Comparison of ENCODE assay signal across 9 cellular contexts in genomic region chr1:154957258-154957657, GRCh38. TPM values are rescaled to one million over a fixed set of nuclear protein-coding genes. Genes with fewer than 3 reads are reported as not detected.
DNase-seq lines count a peak whose midpoint lies in the region; ATAC-seq and TF ChIP-seq lines count a peak whose summit lies in the region.
"Had no signal": no experiment of that assay in that cellular context is flagged by ENCODE, and none has a peak within 500 bp of the region (broad histone marks: within the 10 kb centered on the region; RNA-seq: fewer than 3 reads in every experiment).

No MANE protein-coding gene starts in this region.

- no peak for TF ChIP-seq POLR2A in adrenal gland (IDR thresholded peaks at IDR 0.05)

- no peak overlapping the region for H2BK5ac ChIP-seq in mesendoderm (ENCODE audit: low read length)

- H3K4me1 ChIP-seq in adrenal gland (replicated peaks in 1 of 2) (peaks cover 41 to 54% of the 10 kb centered on the region in 2 donors), mesendoderm (ENCODE audit: control insufficient read depth, low read depth, low read length) (peaks cover 11% of the 10 kb centered on the region), thoracic aorta (ENCODE audit: control insufficient read depth in 1 of 2, low read depth in 2 of 2) (peaks cover 38 to 56% of the 10 kb centered on the region in 2 donors)

- no peak overlapping the region for H2AK5ac ChIP-seq in mesendoderm (ENCODE audit: low read length)

- no peak overlapping the region for H3K4me2 ChIP-seq in mesendoderm (ENCODE audit: low read length)

- no peak for TF ChIP-seq CTCF in adrenal gland (IDR thresholded peaks at IDR 0.05)
- no peak for TF ChIP-seq CTCF in thoracic aorta (IDR thresholded peaks at IDR 0.05)

- H3K4me3 Mint-ChIP-seq in activated naive CD4-positive, alpha-beta T cell treated with anti-CD3 and anti-CD28 coated beads for 36 hours: peak overlapping the region; percentile 18

- H4K8ac ChIP-seq in mesendoderm (ENCODE audit: low read depth, low read length): no peak overlapping the region

- peaks cover 0 to 16% of the 10 kb centered on the region in 2 donors for H3K36me3 ChIP-seq in adrenal gland (replicated peaks in 1 of 2)
- no peaks in the 10 kb centered on the region for H3K36me3 ChIP-seq in mesendoderm (ENCODE audit: control insufficient read depth, insufficient read depth, low read length)
- H3K36me3 ChIP-seq in thoracic aorta: peaks cover 11% of the 10 kb centered on the region

- ATAC-seq in thoracic aorta (ENCODE audit: insufficient number of reproducible peaks, low FRiP score, low read depth) (no peak), GM21367 (IDR thresholded peaks at IDR 0.05; ENCODE audit: unreplicated experiment) (no peak)

- no peak overlapping the region for H3K4ac ChIP-seq in mesendoderm (ENCODE audit: low read depth, low read length)

- H3K27me3 Mint-ChIP-seq in activated naive CD4-positive, alpha-beta T cell treated with anti-CD3 and anti-CD28 coated beads for 36 hours (ENCODE audit: low read depth): no peaks in the 10 kb centered on the region

- no peak overlapping the region for H2BK120ac ChIP-seq in mesendoderm (ENCODE audit: low read depth, low read length)

- intact Hi-C loops in activated naive CD4-positive, alpha-beta T cell treated with anti-CD3 and anti-CD28 coated beads for 36 hours (cut with micrococcal nuclease): no loop called here
- intact Hi-C loops in adrenal gland (cut with DNase I): no loop called here

- peak overlapping the region; percentile 64 for H3K56ac ChIP-seq in mesendoderm (ENCODE audit: low read length)

- H3K23ac ChIP-seq in mesendoderm (ENCODE audit: low read length): no peak overlapping the region

- H3K18ac ChIP-seq in mesendoderm (ENCODE audit: low read length): no peak overlapping the region

- peaks cover 7% of the 10 kb centered on the region for H3K79me1 ChIP-seq in mesendoderm (ENCODE audit: low read length)

- DNase-seq in activated naive CD4-positive, alpha-beta T cell treated with anti-CD3 and anti-CD28 coated beads for 36 hours: no peak
- no peak for DNase-seq in activated naive CD4-positive, alpha-beta T cell treated with anti-CD3 and anti-CD28 coated beads, Interleukin-2, amount 50 U/mL, for 16 hours
- DNase-seq in adrenal gland: no peak
- no peak for DNase-seq in mesendoderm
- no peak for DNase-seq in thoracic aorta (ENCODE audit: low spot score)
- DNase-seq in cerebellum (ENCODE audit: low spot score): no peak
- no peak for DNase-seq in DMS 273 treated with DMSO at 0.1 percent for 48 hours (lab: John Stamatoyannopoulos, UW)
- DNase-seq: NCI-H2107 had no signal

- WGBS in adrenal gland, 4 donors: 33 to 55% (median 43%) methylated on average over 7 of the region's 7 CpGs
- WGBS in mesendoderm (ENCODE audit: extremely low coverage, insufficient coverage, low lambda C conversion rate): no CpG with 5 or more reads among the region's 7 CpGs

- H3K27ac ChIP-seq in adrenal gland: peak overlapping the region in 3 of 5 donors; percentile 61 to 84 (median 77)
- no peak overlapping the region for H3K27ac ChIP-seq in mesendoderm (ENCODE audit: low read depth, low read length)
- peak overlapping the region; percentile 81 to 85 for H3K27ac ChIP-seq in thoracic aorta

- CTCF ChIA-PET in activated naive CD4-positive, alpha-beta T cell treated with anti-CD3 and anti-CD28 coated beads for 36 hours (lab: Charles Lee): no interaction called here

- peak overlapping the region; percentile 96 for H3K27ac Mint-ChIP-seq in activated naive CD4-positive, alpha-beta T cell treated with anti-CD3 and anti-CD28 coated beads for 36 hours

- peaks cover 13% of the 10 kb centered on the region for H3K36me3 Mint-ChIP-seq in activated naive CD4-positive, alpha-beta T cell treated with anti-CD3 and anti-CD28 coated beads for 36 hours (ENCODE audit: low read depth)

- no peak overlapping the region for H4K5ac ChIP-seq in mesendoderm (ENCODE audit: low read length)

- H3K27me3 ChIP-seq in adrenal gland (no peaks in the 10 kb centered on the region), mesendoderm (ENCODE audit: insufficient read depth, low read length, poor library complexity) (no peaks in the 10 kb centered on the region), thoracic aorta (replicated peaks; ENCODE audit: insufficient read depth) (no peaks in the 10 kb centered on the region)

- H2BK15ac ChIP-seq in mesendoderm (replicated peaks; ENCODE audit: low read depth): no peak overlapping the region

- no peak overlapping the region for H3K4me3 ChIP-seq in adrenal gland
- H3K4me3 ChIP-seq in mesendoderm (ENCODE audit: low read length): no peak overlapping the region
- no peak overlapping the region for H3K4me3 ChIP-seq in thoracic aorta

- H3K9ac ChIP-seq in mesendoderm (ENCODE audit: low read length): peak overlapping the region; percentile 85

- H3K4me1 Mint-ChIP-seq in activated naive CD4-positive, alpha-beta T cell treated with anti-CD3 and anti-CD28 coated beads for 36 hours (ENCODE audit: low read depth): peaks cover 62% of the 10 kb centered on the region

- H3K9me3 Mint-ChIP-seq in activated naive CD4-positive, alpha-beta T cell treated with anti-CD3 and anti-CD28 coated beads for 36 hours: no peaks in the 10 kb centered on the region

- peaks cover 6% of the 10 kb centered on the region for H3K79me2 ChIP-seq in mesendoderm (ENCODE audit: control insufficient read depth, insufficient read depth, low read length)

- H3K9me3 ChIP-seq in adrenal gland (replicated peaks in 1 of 3) (no peaks in the 10 kb centered on the region), thoracic aorta (no peaks in the 10 kb centered on the region)

RNA-seq across cellular contexts. Expression of gene PBXIP1, which starts 1.4 kb away (rescaled TPM):
- total RNA-seq in activated naive CD4-positive, alpha-beta T cell treated with anti-CD3 and anti-CD28 coated beads for 36 hours: 10 to 100 TPM; 55.3 to 55.5 TPM
- total RNA-seq in adrenal gland (100 to 1,000 TPM; 120 to 342 (median 271) TPM), thoracic aorta (100 to 1,000 TPM; 185 to 227 TPM), cerebellum (16.2 TPM)
- 100 to 1,000 TPM in 2 of 3 donors, 10 to 100 TPM in 1; 97.0 to 184 (median 110) TPM for polyA plus RNA-seq in adrenal gland
- 6.7 TPM for polyA plus RNA-seq in mesendoderm (2013, experiment 1 of 2)
- polyA plus RNA-seq in mesendoderm (2013, experiment 2 of 2): 6.1 TPM

RNA-seq across cellular contexts. Expression of gene PYGO2, which starts 4.3 kb away (rescaled TPM):
- 10 to 100 TPM; 35.6 to 36.3 TPM for total RNA-seq in activated naive CD4-positive, alpha-beta T cell treated with anti-CD3 and anti-CD28 coated beads for 36 hours
- total RNA-seq in adrenal gland (10 to 100 TPM; 26.2 to 61.1 (median 43.4) TPM), thoracic aorta (10 to 100 TPM; 17.8 to 21.4 TPM), cerebellum (8.5 TPM)
- 10 to 100 TPM; 28.2 to 44.1 (median 29.2) TPM for polyA plus RNA-seq in adrenal gland
- 20.1 TPM for polyA plus RNA-seq in mesendoderm (2013, experiment 1 of 2)
- polyA plus RNA-seq in mesendoderm (2013, experiment 2 of 2): 18.8 TPM

RNA-seq across cellular contexts. Expression of gene SHC1, which starts 13.3 kb away (rescaled TPM):
- total RNA-seq in activated naive CD4-positive, alpha-beta T cell treated with anti-CD3 and anti-CD28 coated beads for 36 hours: 10 to 100 TPM; 35.5 to 40.8 TPM
- total RNA-seq in adrenal gland (100 to 1,000 TPM in 7 of 8 donors, 10 to 100 TPM in 1; 86.2 to 240 (median 126) TPM), thoracic aorta (100 to 1,000 TPM; 129 to 174 TPM), cerebellum (16.7 TPM)
- 100 to 1,000 TPM; 167 to 260 (median 249) TPM for polyA plus RNA-seq in adrenal gland
- 191 TPM for polyA plus RNA-seq in mesendoderm (2013, experiment 1 of 2)
- polyA plus RNA-seq in mesendoderm (2013, experiment 2 of 2): 190 TPM

RNA-seq across cellular contexts. Expression of gene CKS1B, which starts 17.2 kb away (rescaled TPM):
- 100 to 1,000 TPM; 283 to 291 TPM for total RNA-seq in activated naive CD4-positive, alpha-beta T cell treated with anti-CD3 and anti-CD28 coated beads for 36 hours
- 10 to 100 TPM; 23.2 to 41.4 (median 29.5) TPM for total RNA-seq in adrenal gland
- polyA plus RNA-seq in adrenal gland: 10 to 100 TPM; 12.4 to 51.0 (median 22.3) TPM
- 618 TPM for polyA plus RNA-seq in mesendoderm (2013, experiment 1 of 2)
- 617 TPM for polyA plus RNA-seq in mesendoderm (2013, experiment 2 of 2)
- total RNA-seq in thoracic aorta: 10 to 100 TPM; 13.5 to 23.7 TPM
- total RNA-seq in cerebellum: 26.5 TPM

RNA-seq across cellular contexts. Expression of gene PMVK, which starts 20.7 kb away (rescaled TPM):
- 10 to 100 TPM; 29.8 to 30.5 TPM for total RNA-seq in activated naive CD4-positive, alpha-beta T cell treated with anti-CD3 and anti-CD28 coated beads for 36 hours
- total RNA-seq in adrenal gland (10 to 100 TPM; 12.6 to 70.0 (median 43.4) TPM), thoracic aorta (10 to 100 TPM in 1 of 2 donors, 1 to 10 TPM in 1; 9.7 to 13.8 TPM), cerebellum (7.8 TPM)
- 10 to 100 TPM; 41.4 to 45.1 (median 42.1) TPM for polyA plus RNA-seq in adrenal gland
- 17.9 TPM for polyA plus RNA-seq in mesendoderm (2013, experiment 1 of 2)
- polyA plus RNA-seq in mesendoderm (2013, experiment 2 of 2): 17.8 TPM
